ENCODE assay signal across 16 cellular contexts in the genomic region with DNA sequence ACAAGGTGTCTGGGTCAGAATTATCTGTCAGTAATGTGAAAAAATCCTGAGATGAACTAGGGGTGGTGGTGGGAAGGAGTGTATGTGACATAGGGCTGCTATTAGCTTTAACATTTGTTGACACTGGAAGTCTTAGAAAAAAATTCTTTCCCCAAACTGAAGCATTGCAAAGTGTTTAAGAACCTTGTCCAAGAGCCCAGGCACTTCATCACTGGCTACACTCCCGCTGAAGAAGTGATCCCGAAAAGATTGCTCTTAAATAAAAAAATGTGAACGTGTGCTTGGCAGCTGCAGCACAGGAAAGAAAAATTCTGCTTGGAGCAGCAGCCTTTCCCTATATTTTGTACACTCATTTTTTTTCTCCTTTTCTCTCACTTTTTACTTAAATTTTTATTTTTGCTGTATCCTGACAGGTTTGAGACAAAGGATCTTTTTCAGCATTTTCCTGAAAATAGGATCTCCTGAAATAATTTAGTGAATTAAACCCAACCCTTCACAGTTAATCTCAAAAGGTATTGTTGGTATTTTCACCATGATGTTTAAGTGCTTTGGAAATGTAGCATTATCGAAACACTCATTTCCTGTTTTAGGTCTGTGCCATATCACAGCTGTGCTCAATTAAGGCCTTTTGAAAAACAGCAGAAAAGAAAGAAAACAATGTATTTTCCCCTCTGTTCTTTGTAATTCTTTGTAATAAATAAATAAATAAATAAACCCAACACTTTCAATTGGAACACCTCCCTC.
DNase-seq lines count a peak whose midpoint lies in the region; ATAC-seq and TF ChIP-seq lines count a peak whose summit lies in the region.
"Had no signal": no experiment of that assay in that cellular context is flagged by ENCODE, and none has a peak within 500 bp of the region (broad histone marks: within the 10 kb centered on the region; RNA-seq: fewer than 3 reads in every experiment).

No MANE protein-coding gene starts in this region.

- H3F3A ChIP-seq in PC-3 (ENCODE audit: low read length, unreplicated experiment), result no peaks in the 10 kb centered on the region

- no peaks in the 10 kb centered on the region for H3K27me3 Mint-ChIP-seq in chondrocyte (ENCODE audit: low read depth)
- H3K27me3 Mint-ChIP-seq: T-cell had no signal

- H3K27me3 ChIP-seq in PC-3 (ENCODE audit: low read length) (no peaks in the 10 kb centered on the region), right cardiac atrium (ENCODE audit: control insufficient read depth, insufficient read depth) (no peaks in the 10 kb centered on the region)

- H3K9me2 ChIP-seq in PC-3 (replicated peaks; ENCODE audit: low read length), result no peaks in the 10 kb centered on the region

- H3K4me1 ChIP-seq in PC-3 (ENCODE audit: insufficient read depth, low read length) (peaks cover 6% of the 10 kb centered on the region; the same call in 1 of the 2 replicates), right cardiac atrium (ENCODE audit: control insufficient read depth, insufficient read depth, low read length) (no peaks in the 10 kb centered on the region)

- H3K79me2 ChIP-seq in PC-3 (ENCODE audit: low read length), result no peaks in the 10 kb centered on the region

- CTCF ChIA-PET in PC-3 (lab: Charles Lee), result no interaction called here

- TF ChIP-seq CTCF in PC-3 (conservative IDR thresholded peaks at IDR 0.05; ENCODE audit: low read depth, low read length) (no peak), chondrocyte (IDR thresholded peaks at IDR 0.05) (no peak)

- H3K9me3 Mint-ChIP-seq in chondrocyte (ENCODE audit: low read depth), result peaks cover 20% of the 10 kb centered on the region

- BruUV-seq in PC-3 (replicated peaks; lab: Mats Ljungman, UMichigan), result no TSS peak

- 24% methylated on average over 4 of the region's 4 CpGs for WGBS in right cardiac atrium

- no peak overlapping the region for H3K4me3 Mint-ChIP-seq in chondrocyte (ENCODE audit: unreplicated experiment)
- H3K4me3 Mint-ChIP-seq: T-cell, WTC11 had no signal

- H3K36me3 Mint-ChIP-seq in chondrocyte (ENCODE audit: low read depth), result no peaks in the 10 kb centered on the region
- H3K36me3 Mint-ChIP-seq: T-cell had no signal

- peak overlapping the region; percentile 21; the same call in 1 of the 2 replicates for H3K4me2 ChIP-seq in PC-3 (ENCODE audit: low read length)

- no peaks in the 10 kb centered on the region for H4K20me1 ChIP-seq in PC-3 (ENCODE audit: low read length)

- ATAC-seq in PC-3, result no peak
- ATAC-seq in right cardiac atrium, result no peak
- ATAC-seq: T-cell, WTC11 had no signal

- H3K9ac ChIP-seq in PC-3 (ENCODE audit: low read length), result no peak overlapping the region

- H3K9me3 ChIP-seq in PC-3 (ENCODE audit: low read length) (no peaks in the 10 kb centered on the region), right cardiac atrium (ENCODE audit: control insufficient read depth, low read length) (no peaks in the 10 kb centered on the region)

- POLR2A ChIA-PET in PC-3 (lab: Charles Lee; ENCODE audit: unreplicated experiment), result no interaction called here

- H3K27ac ChIP-seq in PC-3 (ENCODE audit: low read length) (no peak overlapping the region), right cardiac atrium (ENCODE audit: low read length) (no peak overlapping the region)

- peaks cover 13% of the 10 kb centered on the region for H3K4me1 Mint-ChIP-seq in chondrocyte (ENCODE audit: low read depth)
- H3K4me1 Mint-ChIP-seq: T-cell, WTC11 had no signal

- peak; percentile 27 for DNase-seq in GM04503 (ENCODE audit: low read depth)
- DNase-seq in PC-3, result no peak
- peak; percentile 44 for DNase-seq in fibroblast of peridontal ligament (ENCODE audit: extremely low read depth)
- peak; percentile 5 for DNase-seq in stromal cell of bone marrow (ENCODE audit: low read depth)
- DNase-seq in chondrocyte (ENCODE audit: low spot score), result no peak
- DNase-seq in right cardiac atrium, result no peak
- no peak for DNase-seq in germinal center (ENCODE audit: low spot score)
- DNase-seq: activated naive CD4-positive, alpha-beta T cell; effector memory CD4-positive, alpha-beta T cell; kidney; NCI-H2029; NCI-H69; occipital lobe; stimulated activated CD4-positive, alpha-beta T cell treated with anti-CD3 and anti-CD28 coated beads, Interleukin-4, amount 100 ng/mL, for 4 hours; T-cell had no signal

- no peak overlapping the region for H3K27ac Mint-ChIP-seq in chondrocyte (ENCODE audit: unreplicated experiment)
- H3K27ac Mint-ChIP-seq: T-cell, WTC11 had no signal

- intact Hi-C loops in PC-3 (cut with micrococcal nuclease) (no loop called here), right cardiac atrium (cut with DNase I) (no loop called here)

- no peak overlapping the region for H3K4me3 ChIP-seq in PC-3 (ENCODE audit: low read length)
- no peak overlapping the region for H3K4me3 ChIP-seq in right cardiac atrium (ENCODE audit: low read length)

- H2AFZ ChIP-seq in PC-3 (ENCODE audit: low read length), result 0 out of 2 replicates have a peak overlapping the region, but pooled peaks have one; percentile 35

- no peaks in the 10 kb centered on the region for H3K36me3 ChIP-seq in PC-3 (ENCODE audit: low read depth, low read length)

Comparison
In these comparisons a context has a peak if more than half of its experiments do, and no peak if none do; other contexts are left out.
1. DNase-seq: peak in GM04503 (single experiment), fibroblast of peridontal ligament (single experiment) and stromal cell of bone marrow (single experiment); none in PC-3 (single experiment), chondrocyte (single experiment), right cardiac atrium (0 of 3) and germinal center (single experiment).